ENCODE assay signal across 2 cellular contexts in the genomic region with DNA sequence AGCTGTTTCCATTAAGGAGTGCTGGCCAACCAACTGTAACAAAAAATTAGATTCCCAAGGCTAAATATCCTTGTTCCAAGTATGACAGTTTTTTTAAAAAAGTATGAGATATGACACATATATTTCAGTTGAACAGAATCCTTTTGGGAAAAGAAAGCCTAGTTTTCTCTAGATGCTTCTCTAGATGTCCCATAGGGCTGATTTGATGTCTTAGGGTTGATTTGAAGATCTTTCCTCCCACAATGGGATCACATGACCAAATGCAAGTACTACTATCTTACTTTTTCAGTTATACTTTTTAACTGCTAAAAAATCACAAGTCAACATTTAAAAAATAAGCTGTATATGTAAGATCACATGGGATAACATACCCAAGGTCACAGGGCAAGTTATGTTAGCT.
TF ChIP-seq lines count a peak whose summit lies in the region.

No MANE protein-coding gene starts in this region.

TF ChIP-seq in liver, 16 proteins besides CTCF, POLR2A, EP300 and RAD21 (continued from another document):
- no peak for TF ChIP-seq REST (IDR thresholded peaks at IDR 0.05)
- TF ChIP-seq HNF4G (IDR thresholded peaks at IDR 0.05): no peak
- TF ChIP-seq JUND (IDR thresholded peaks at IDR 0.05): peak in 1 of 2 donors; percentile 10
- no peak for TF ChIP-seq YY1 (IDR thresholded peaks at IDR 0.05)
- TF ChIP-seq MAX (IDR thresholded peaks at IDR 0.05): no peak
- no peak for TF ChIP-seq GABPA (IDR thresholded peaks at IDR 0.05 in 1 of 2, conservative IDR thresholded peaks at IDR 0.05 in 1 of 2)
- no peak for TF ChIP-seq SP1 (IDR thresholded peaks at IDR 0.05)

TF ChIP-seq in HepG2, 621 proteins besides CTCF, POLR2A, EP300 and RAD21 (continued from another document):
- TF ChIP-seq, protein P1, sequence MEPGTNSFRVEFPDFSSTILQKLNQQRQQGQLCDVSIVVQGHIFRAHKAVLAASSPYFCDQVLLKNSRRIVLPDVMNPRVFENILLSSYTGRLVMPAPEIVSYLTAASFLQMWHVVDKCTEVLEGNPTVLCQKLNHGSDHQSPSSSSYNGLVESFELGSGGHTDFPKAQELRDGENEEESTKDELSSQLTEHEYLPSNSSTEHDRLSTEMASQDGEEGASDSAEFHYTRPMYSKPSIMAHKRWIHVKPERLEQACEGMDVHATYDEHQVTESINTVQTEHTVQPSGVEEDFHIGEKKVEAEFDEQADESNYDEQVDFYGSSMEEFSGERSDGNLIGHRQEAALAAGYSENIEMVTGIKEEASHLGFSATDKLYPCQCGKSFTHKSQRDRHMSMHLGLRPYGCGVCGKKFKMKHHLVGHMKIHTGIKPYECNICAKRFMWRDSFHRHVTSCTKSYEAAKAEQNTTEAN (CRISPR knock-in tag; conservative IDR thresholded peaks at IDR 0.05): no peak
- no peak for TF ChIP-seq PAX8 (CRISPR knock-in tag; IDR thresholded peaks at IDR 0.05; ENCODE audit: borderline replicate concordance)
